8 cellular contexts compared by ENCODE assay signal in the genomic region with DNA sequence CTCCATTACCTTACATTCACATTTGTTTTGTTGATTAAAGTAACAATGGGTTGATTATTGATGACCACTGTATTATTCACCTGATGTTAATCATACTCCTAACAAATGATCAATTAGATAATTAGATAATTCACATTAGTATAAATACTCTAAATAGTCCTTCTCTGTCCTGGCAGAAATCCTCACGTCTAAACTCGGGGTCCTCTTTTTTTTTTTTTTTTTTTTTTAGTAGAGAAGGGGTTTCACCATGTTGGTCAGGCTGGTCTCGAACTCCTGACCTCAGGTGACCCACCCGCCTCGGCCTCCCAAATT. TPM values are rescaled to one million over a fixed set of nuclear protein-coding genes. Genes with fewer than 3 reads are reported as not detected.
DNase-seq lines count a peak whose midpoint lies in the region; ATAC-seq, FAIRE-seq and TF ChIP-seq lines count a peak whose summit lies in the region.
"Not testable (repeated sequence)": the region's sequence is repeated elsewhere in the genome, so short reads cannot be mapped to it uniquely, and the experiment has no call there.

No MANE protein-coding gene starts in this region.

- intact Hi-C loops in PC-3 (cut with micrococcal nuclease); esophagus squamous epithelium (cut with DNase I); kidney (cut with DNase I); pancreas (cut with DNase I); tibial artery (cut with DNase I; ENCODE audit: low total_unique reads): not testable (repeated sequence)

- H3K79me2 ChIP-seq in PC-3 (ENCODE audit: low read length), result peaks cover 19% of the 10 kb centered on the region

- H3K9me3 ChIP-seq in BE2C; PC-3 (ENCODE audit: low read length); esophagus squamous epithelium; kidney (ENCODE audit: control insufficient read depth in 1 of 2, low read length in 2 of 2); pancreas; tibial artery: not testable (repeated sequence)

- H3K36me3 ChIP-seq in BE2C; H7 (replicated peaks; ENCODE audit: control insufficient read depth, insufficient read depth, low read length); PC-3 (ENCODE audit: low read depth, low read length); esophagus squamous epithelium; kidney (ENCODE audit: control insufficient read depth in 1 of 2, insufficient read depth in 2 of 2, low read length in 2 of 2); pancreas; tibial artery: not testable (repeated sequence)

- not testable (repeated sequence) for FAIRE-seq in kidney (lab: Jason Lieb, UNC); pancreas (lab: Jason Lieb, UNC)

- not testable (repeated sequence) for H4K20me1 ChIP-seq in PC-3 (ENCODE audit: low read length)

- not testable (repeated sequence) for H3K27me3 ChIP-seq in BE2C; H7 (ENCODE audit: control insufficient read depth, insufficient read depth, low read length); PC-3 (ENCODE audit: low read length); esophagus squamous epithelium; pancreas; tibial artery

- not testable (repeated sequence) for H3K27ac ChIP-seq in PC-3 (ENCODE audit: low read length); kidney (ENCODE audit: low read depth in 2 of 2, low read length in 2 of 2)
- H3K27ac ChIP-seq in esophagus squamous epithelium (peak overlapping the region in 3 of 4 donors; percentile 86 to 96 (median 95)), pancreas (peak overlapping the region in 3 of 4 donors; percentile 80 to 85 (median 84)), tibial artery (peak overlapping the region; percentile 84 to 86)

- in situ Hi-C loops in astrocyte of the cerebellum (cut with HindIII; ENCODE audit: low sequenced_read_pairs), result not testable (repeated sequence)

- H3F3A ChIP-seq in PC-3 (ENCODE audit: low read length, unreplicated experiment), result not testable (repeated sequence)

- not testable (repeated sequence) for ATAC-seq in PC-3
- peak in 2 of 4 donors; percentile 1 to 5 for ATAC-seq in pancreas

- peak overlapping the region; percentile 94 for H3K4me3 ChIP-seq in BE2C (ENCODE audit: low read depth, low read length)
- peak overlapping the region; percentile 72 for H3K4me3 ChIP-seq in H7 (ENCODE audit: insufficient read depth, low read depth, low read length)
- H3K4me3 ChIP-seq in PC-3 (ENCODE audit: low read length), result peak overlapping the region; percentile 76
- peak overlapping the region; percentile 87 for H3K4me3 ChIP-seq in astrocyte of the cerebellum (ENCODE audit: low read depth, low read length)
- H3K4me3 ChIP-seq in esophagus squamous epithelium, result peak overlapping the region; percentile 45 to 89 (median 64)
- H3K4me3 ChIP-seq in kidney (ENCODE audit: low read length in 2 of 2), result peak overlapping the region; percentile 85
- peak overlapping the region in 3 of 4 donors; percentile 60 to 82 (median 65) for H3K4me3 ChIP-seq in pancreas
- H3K4me3 ChIP-seq in tibial artery, result peak overlapping the region; percentile 70 to 82

- peak overlapping the region; percentile 95 for H3K4me2 ChIP-seq in PC-3 (ENCODE audit: low read length)

- not testable (repeated sequence) for TF ChIP-seq CTCF in BE2C (IDR thresholded peaks at IDR 0.05; ENCODE audit: low read depth, low read length); PC-3 (conservative IDR thresholded peaks at IDR 0.05; ENCODE audit: low read depth, low read length); astrocyte of the cerebellum (IDR thresholded peaks at IDR 0.05; ENCODE audit: low read depth, low read length, missing control alignments); esophagus squamous epithelium (IDR thresholded peaks at IDR 0.05); kidney (IDR thresholded peaks at IDR 0.05; ENCODE audit: borderline replicate concordance, extremely low read depth, insufficient read depth); pancreas (IDR thresholded peaks at IDR 0.05); tibial artery (IDR thresholded peaks at IDR 0.05)

- not testable (repeated sequence) for H3K9me2 ChIP-seq in PC-3 (replicated peaks; ENCODE audit: low read length)

- CTCF ChIA-PET in PC-3 (lab: Charles Lee), result not testable (repeated sequence)

- TF ChIP-seq POLR2A in esophagus squamous epithelium (IDR thresholded peaks at IDR 0.05), result not testable (repeated sequence)

- peak overlapping the region; percentile 93; the same call in 1 of the 2 replicates for H2AFZ ChIP-seq in PC-3 (ENCODE audit: low read length)

- H3K9ac ChIP-seq in PC-3 (ENCODE audit: low read length), result peak overlapping the region; percentile 69; the same call in 1 of the 2 replicates
- H3K9ac ChIP-seq in kidney (ENCODE audit: low read length in 2 of 2), result not testable (repeated sequence)

- WGBS in esophagus squamous epithelium, 2 donors, result 11 to 12% methylated on average over 5 of the region's 5 CpGs
- 5 to 10% methylated on average over 5 of the region's 5 CpGs for WGBS in pancreas, 2 donors

- BruUV-seq in PC-3 (replicated peaks; lab: Mats Ljungman, UMichigan), result TSS peak; percentile 85

- POLR2A ChIA-PET in PC-3 (lab: Charles Lee; ENCODE audit: unreplicated experiment), result interaction anchor here (0.7 kb wide), 1 partner anchor 388 kb away, joined by 3 read pairs; no protein-coding TSS in a partner anchor

- not testable (repeated sequence) for DNase-seq in BE2C; H7; PC-3; astrocyte of the cerebellum (ENCODE audit: low read depth); esophagus squamous epithelium (lab: John Stamatoyannopoulos, UW); kidney; pancreas; tibial artery

- H3K4me1 ChIP-seq in BE2C; PC-3 (ENCODE audit: insufficient read depth, low read length); pancreas: not testable (repeated sequence)
- H3K4me1 ChIP-seq in esophagus squamous epithelium (peaks cover 7 to 24% (median 11%) of the 10 kb centered on the region in 3 donors), kidney (ENCODE audit: control insufficient read depth in 1 of 2, insufficient read depth in 1 of 2, low read depth in 1 of 2, low read length in 2 of 2) (peaks cover 6 to 11% of the 10 kb centered on the region in 2 donors), tibial artery (peaks cover 0 to 19% (median 16%) of the 10 kb centered on the region in 4 donors)

RNA-seq across cellular contexts. Expression of a gene that starts 0.4 kb away (rescaled TPM):
- polyA plus RNA-seq in BE2C (2012; ENCODE audit: insufficient read depth, insufficient read length, low read depth), result 38.7 TPM
- 12.8 and 18.8 TPM in 2 replicates for total RNA-seq in H7 (2014; rRNA removed; shearing (Covaris generic))
- total RNA-seq in PC-3 (2014; rRNA removed) (43.7 and 51.1 TPM in 2 replicates), esophagus squamous epithelium (10 to 100 TPM in 2 of 4 donors, 1 to 10 TPM in 2; 7.3 to 20.0 (median 13.0) TPM), kidney (30.7 TPM), pancreas (10 to 100 TPM; 12.9 to 27.4 (median 23.7) TPM)
- polyA plus RNA-seq in kidney (ENCODE audit: insufficient read depth, low read depth, low replicate concordance) (7.9 TPM), pancreas (10 to 100 TPM; 42.1 to 56.3 TPM)

RNA-seq across cellular contexts. Expression of a gene that starts 11.2 kb away (rescaled TPM):
- 16.8 TPM for polyA plus RNA-seq in BE2C (2012; ENCODE audit: insufficient read depth, insufficient read length, low read depth)
- total RNA-seq in H7 (2014; rRNA removed; shearing (Covaris generic)), result 7.4 and 12.4 TPM in 2 replicates
- 16.8 and 27.7 TPM in 2 replicates for total RNA-seq in PC-3 (2014; rRNA removed)
- 10 to 100 TPM in 3 of 4 donors, 1 to 10 TPM in 1; 7.0 to 16.9 (median 13.9) TPM for total RNA-seq in esophagus squamous epithelium
- total RNA-seq in kidney, result 24.5 TPM
- polyA plus RNA-seq in kidney (ENCODE audit: insufficient read depth, low read depth, low replicate concordance), result 11.7 TPM
- total RNA-seq in pancreas, result 100 to 1,000 TPM in 5 of 6 donors, 10 to 100 TPM in 1; 72.5 to 207 (median 123) TPM
- polyA plus RNA-seq in pancreas, result 10 to 100 TPM; 27.8 to 53.8 TPM

RNA-seq across cellular contexts. Expression of a gene that starts 36.1 kb away (rescaled TPM):
- polyA plus RNA-seq in BE2C (2012; ENCODE audit: insufficient read depth, insufficient read length, low read depth), result 7.9 TPM
- 5.1 and 9.1 TPM in 2 replicates for total RNA-seq in H7 (2014; rRNA removed; shearing (Covaris generic))
- 3.6 and 3.7 TPM in 2 replicates for total RNA-seq in PC-3 (2014; rRNA removed)
- total RNA-seq in esophagus squamous epithelium, result 1 to 10 TPM; 2.0 to 5.7 (median 3.6) TPM
- 8.9 TPM for total RNA-seq in kidney
- 8.0 TPM for polyA plus RNA-seq in kidney (ENCODE audit: insufficient read depth, low read depth, low replicate concordance)
- total RNA-seq in pancreas, result 1 to 10 TPM; 2.8 to 5.0 (median 4.0) TPM
- polyA plus RNA-seq in pancreas, result 1 to 10 TPM; 7.6 to 9.1 TPM
